Comparison of ENCODE assay signal across 30 cellular contexts in the genomic region with DNA sequence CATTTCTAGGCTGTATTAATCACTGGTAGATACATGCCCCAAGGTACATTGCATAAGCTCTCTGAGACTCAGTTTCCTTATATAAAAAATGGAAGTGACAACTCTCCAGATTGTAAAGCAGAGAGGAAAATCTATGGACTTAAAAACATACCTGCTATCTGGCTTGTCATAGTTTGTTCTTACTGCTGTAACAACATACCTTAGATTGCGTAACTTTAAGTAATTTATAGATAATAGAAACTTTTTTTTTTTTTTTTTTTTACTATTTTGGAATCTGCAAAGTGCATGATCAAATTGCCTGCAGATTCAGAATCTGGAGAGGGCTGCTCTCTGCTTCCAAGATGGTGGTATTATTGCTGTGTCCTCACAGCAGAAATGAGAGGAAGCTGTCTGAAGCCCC.
"Had no signal": no experiment of that assay in that cellular context is flagged by ENCODE, and none has a peak within 500 bp of the region (broad histone marks: within the 10 kb centered on the region; RNA-seq: fewer than 3 reads in every experiment).

No MANE protein-coding gene starts in this region.

- ATAC-seq: naive thymus-derived CD8-positive, alpha-beta T cell; natural killer cell treated with Interleukin-12 subunit alpha and Interleukin-12 subunit beta and Interleukin-15 and Interleukin-18, amount 100 ng/mL, for 72 hours; psoas muscle; right cardiac atrium; sciatic nerve; stimulated activated memory B cell treated with anti-CD40 and anti-IgM and Interleukin-4, amounts not matched to agents 10 μg/mL and 1 μg/mL and 100 μg/mL, for 72 hours; stimulated activated naive CD8-positive, alpha-beta T cell treated with anti-CD3 and anti-CD28 coated beads, Interleukin-15, amount 100 ng/mL, for 72 hours; stimulated activated naive CD8-positive, alpha-beta T cell treated with anti-CD3 and anti-CD28 coated beads, Interleukin-15, Interleukin-2, amounts not matched to agents 100 U/mL and 50 U/mL, for 24 hours; upper lobe of right lung had no signal

- H3K4me1 ChIP-seq: parathyroid adenoma, psoas muscle, spleen, suprapubic skin, testis, tibial artery, transverse colon, upper lobe of right lung, uterus had no signal

- H3K27ac ChIP-seq: neutrophil, ovary, parathyroid adenoma, psoas muscle, skin epidermis, spleen, suprapubic skin, testis, tibial artery, transverse colon, upper lobe of right lung, uterus had no signal

- H3K4me2 ChIP-seq: smooth muscle cell had no signal

- H3K4me3 ChIP-seq: ovary, psoas muscle, skin epidermis, smooth muscle cell, spleen, suprapubic skin, testis, tibial artery, transverse colon, upper lobe of right lung, uterus had no signal

- H3K79me2 ChIP-seq: parathyroid adenoma had no signal

- H3K9ac ChIP-seq: parathyroid adenoma had no signal

- H3K36me3 ChIP-seq: neutrophil, ovary, spleen, suprapubic skin, tibial artery, transverse colon, upper lobe of right lung, uterus had no signal

- DNase-seq: naive thymus-derived CD8-positive, alpha-beta T cell; nephron progenitor cell; nucleus accumbens; ovary; posterior cingulate gyrus; psoas muscle; right cardiac atrium; stimulated activated CD4-positive, alpha-beta T cell treated with anti-CD3 and anti-CD28 coated beads, Interleukin-12 subunit alpha, Interleukin-12 subunit beta, amount 100 ng/mL, for 4 hours; stimulated activated CD4-positive, alpha-beta T cell treated with anti-CD3 and anti-CD28 coated beads, Interleukin-1b, Interleukin-23, amount 100 ng/mL, for 48 hours; stimulated activated CD4-positive, alpha-beta T cell treated with anti-CD3 and anti-CD28 coated beads, Interleukin-4, amount 100 ng/mL, for 1 hour; stimulated activated CD4-positive, alpha-beta T cell treated with anti-CD3 and anti-CD28 coated beads, Interleukin-4, amount 100 ng/mL, for 4 hours; stimulated activated CD8-positive, alpha-beta memory T cell treated with anti-CD3 and anti-CD28 coated beads, Interleukin-4, amount 100 ng/mL, for 48 hours; stimulated activated naive CD4-positive, alpha-beta T cell; stimulated activated naive CD8-positive, alpha-beta T cell treated with anti-CD3 and anti-CD28 coated beads, Interleukin-15, amount 100 ng/mL, for 72 hours; stimulated activated naive CD8-positive, alpha-beta T cell treated with anti-CD3 and anti-CD28 coated beads, Interleukin-15, Interleukin-2, amounts not matched to agents 100 U/mL and 50 U/mL, for 24 hours; substantia nigra; testis; tibial artery; transverse colon; upper lobe of right lung; uterus had no signal

- H3K9me3 ChIP-seq: neutrophil, ovary, psoas muscle, suprapubic skin, testis, tibial artery, transverse colon, upper lobe of right lung, uterus had no signal

- H3K27me3 ChIP-seq: neutrophil, ovary, spleen, suprapubic skin, testis, tibial artery, transverse colon, upper lobe of right lung, uterus had no signal

- H2AFZ ChIP-seq: parathyroid adenoma had no signal
